Comparison of ENCODE assay signal across 9 cellular contexts in genomic region chr19:1266116-1266817, GRCh38. TPM values are rescaled to one million over a fixed set of nuclear protein-coding genes. Genes with fewer than 3 reads are reported as not detected.
A peak's percentile ranks its signal among the peaks of the same experiment; 100 is the strongest.
DNase-seq lines count a peak whose midpoint lies in the region; ATAC-seq and TF ChIP-seq lines count a peak whose summit lies in the region.
"Had no signal": no experiment of that assay in that cellular context is flagged by ENCODE, and none has a peak within 500 bp of the region (broad histone marks: within the 10 kb centered on the region; RNA-seq: fewer than 3 reads in every experiment).

No MANE protein-coding gene starts in this region.

- no peaks in the 10 kb centered on the region for H3K9me3 Mint-ChIP-seq in activated naive CD8-positive, alpha-beta T cell treated with anti-CD3 and anti-CD28 coated beads, Interleukin-2, amount 50 U/mL, for 24 hours

- H3K27ac Mint-ChIP-seq in activated naive CD8-positive, alpha-beta T cell treated with anti-CD3 and anti-CD28 coated beads, Interleukin-2, amount 50 U/mL, for 24 hours = peak overlapping the region; percentile 60

- no peaks in the 10 kb centered on the region for H3K27me3 ChIP-seq in heart left ventricle
- no peaks in the 10 kb centered on the region for H3K27me3 ChIP-seq in trophoblast cell (ENCODE audit: insufficient read depth, low read length)
- no peaks in the 10 kb centered on the region for H3K27me3 ChIP-seq in vagina

- H3K36me3 ChIP-seq in heart left ventricle (peaks cover 0 to 14% (median 10%) of the 10 kb centered on the region in 9 donors), trophoblast cell (ENCODE audit: control insufficient read depth in 1 of 2, insufficient read depth in 2 of 2, low read length in 2 of 2) (peaks cover 6% of the 10 kb centered on the region in 2 experiments), vagina (peaks cover 0 to 10% of the 10 kb centered on the region in 2 donors)

- no peaks in the 10 kb centered on the region for H3K9me3 ChIP-seq in heart left ventricle
- H3K9me3 ChIP-seq in trophoblast cell (ENCODE audit: insufficient read depth, low read depth, low read length) = no peaks in the 10 kb centered on the region
- H3K9me3 ChIP-seq in vagina = no peaks in the 10 kb centered on the region

- H3K27ac ChIP-seq in heart left ventricle = peak overlapping the region; percentile 43 to 96 (median 92)
- peak overlapping the region; percentile 81 for H3K27ac ChIP-seq in trophoblast cell (ENCODE audit: low read depth, low read length)
- peak overlapping the region; percentile 99 for H3K27ac ChIP-seq in vagina

- H3K4me2 ChIP-seq in trophoblast cell (ENCODE audit: low read length) = peak overlapping the region; percentile 84

- peaks cover 39% of the 10 kb centered on the region for H3K79me1 ChIP-seq in trophoblast cell (ENCODE audit: low read length)

- peak overlapping the region; percentile 92 for H2BK12ac ChIP-seq in trophoblast cell (ENCODE audit: low read length)

- H2BK5ac ChIP-seq in trophoblast cell (ENCODE audit: low read depth, low read length, poor library complexity) = peak overlapping the region; percentile 71

- DNase-seq in COR-L47 (lab: John Stamatoyannopoulos, UW) = peak; percentile 92
- peak; percentile 52 to 63 for DNase-seq in Kasumi-1 (lab: John Stamatoyannopoulos, UW)
- DNase-seq in SKM-1 treated with dmso at 0.1 percent for 144 hours (lab: John Stamatoyannopoulos, UW; ENCODE audit: unreplicated experiment) = peak; percentile 81
- DNase-seq in activated naive CD8-positive, alpha-beta T cell treated with anti-CD3 and anti-CD28 coated beads, Interleukin-2, amount 50 U/mL, for 24 hours = peak; percentile 91
- DNase-seq in heart left ventricle = peak; percentile 91 to 97 (median 91)
- DNase-seq in trophoblast cell = peak; percentile 74 to 93
- peak in 1 of 2 donors; percentile 92 for DNase-seq in vagina (ENCODE audit: extremely low spot score in 2 of 2)

- peak overlapping the region; percentile 46 for H3K4ac ChIP-seq in trophoblast cell (ENCODE audit: low read depth, low read length)

- H3K4me3 Mint-ChIP-seq in activated naive CD8-positive, alpha-beta T cell treated with anti-CD3 and anti-CD28 coated beads, Interleukin-2, amount 50 U/mL, for 24 hours = peak overlapping the region; percentile 54

- peaks cover 18% of the 10 kb centered on the region for H3K36me3 Mint-ChIP-seq in activated naive CD8-positive, alpha-beta T cell treated with anti-CD3 and anti-CD28 coated beads, Interleukin-2, amount 50 U/mL, for 24 hours (ENCODE audit: low read depth)

- peak overlapping the region; percentile 68 for H4K8ac ChIP-seq in trophoblast cell (ENCODE audit: low read depth, low read length)

- H3K18ac ChIP-seq in trophoblast cell (ENCODE audit: low read length) = peak overlapping the region; percentile 85

- H3K4me1 ChIP-seq in heart left ventricle (peaks cover 12 to 76% (median 69%) of the 10 kb centered on the region in 12 donors), trophoblast cell (ENCODE audit: control insufficient read depth in 1 of 2, insufficient read depth in 2 of 2, low read length in 2 of 2) (peaks cover 49 to 55% of the 10 kb centered on the region in 2 experiments), vagina (peaks cover 80% of the 10 kb centered on the region)

- peak overlapping the region; percentile 31 for H4K12ac ChIP-seq in trophoblast cell (ENCODE audit: low read depth, low read length)

- no peak overlapping the region for H3K9ac ChIP-seq in trophoblast cell (ENCODE audit: low read length)

- H3K4me3 ChIP-seq in heart left ventricle = peak overlapping the region; percentile 2 to 66 (median 56)
- peak overlapping the region; percentile 70 for H3K4me3 ChIP-seq in trophoblast cell (ENCODE audit: low read depth, low read length)
- peak overlapping the region; percentile 54 to 69 for H3K4me3 ChIP-seq in vagina

- intact Hi-C loops in heart left ventricle (cut with DNase I) = loop anchor here in 4 of 10 donors (1.0 to 2.0 kb wide), 3 partner anchors 17 to 22 kb away; no protein-coding TSS in a partner anchor
- intact Hi-C loops in vagina (cut with DNase I) = loop anchor here (1.0 kb wide), 1 partner anchor 22 kb away; no protein-coding TSS in a partner anchor

- H2AK5ac ChIP-seq in trophoblast cell (ENCODE audit: low read length) = peak overlapping the region; percentile 87

- H3K4me1 Mint-ChIP-seq in activated naive CD8-positive, alpha-beta T cell treated with anti-CD3 and anti-CD28 coated beads, Interleukin-2, amount 50 U/mL, for 24 hours = peaks cover 71% of the 10 kb centered on the region

- ATAC-seq in GM21515 (IDR thresholded peaks at IDR 0.05; ENCODE audit: unreplicated experiment) (peak; percentile 26), heart left ventricle (peak; percentile 4 to 56 (median 54))
- ATAC-seq in activated naive CD8-positive, alpha-beta T cell treated with anti-CD3 and anti-CD28 coated beads, Interleukin-2, amount 50 U/mL, for 24 hours = peak; percentile 27

- peak overlapping the region; percentile 37 for H2AFZ ChIP-seq in trophoblast cell (ENCODE audit: insufficient read depth, low read length, poor library complexity)

- peak overlapping the region; percentile 73 for H4K91ac ChIP-seq in trophoblast cell (ENCODE audit: low read depth, low read length)

- TF ChIP-seq POLR2A in heart left ventricle (IDR thresholded peaks at IDR 0.05) (no peak), vagina (IDR thresholded peaks at IDR 0.05) (peak in 1 of 2 donors; percentile 5)

- no peaks in the 10 kb centered on the region for H3K27me3 Mint-ChIP-seq in activated naive CD8-positive, alpha-beta T cell treated with anti-CD3 and anti-CD28 coated beads, Interleukin-2, amount 50 U/mL, for 24 hours

- WGBS in heart left ventricle, 4 donors = 3 to 11% (median 5%) methylated on average over 24 to 69 of the region's 69 CpGs
- no CpG with 5 or more reads among the region's 69 CpGs for WGBS in trophoblast cell (ENCODE audit: extremely low coverage, insufficient coverage, insufficient read length)

- TF ChIP-seq CTCF in heart left ventricle (IDR thresholded peaks at IDR 0.05) (no peak), vagina (IDR thresholded peaks at IDR 0.05) (no peak)

- H3K23ac ChIP-seq in trophoblast cell (ENCODE audit: low read length) = no peak overlapping the region

- peak overlapping the region; percentile 75 for H3K14ac ChIP-seq in trophoblast cell (ENCODE audit: low read length)

- H2BK120ac ChIP-seq in trophoblast cell (ENCODE audit: insufficient read depth, low read length, poor library complexity) = peak overlapping the region; percentile 28

- peaks cover 13% of the 10 kb centered on the region for H3K79me2 ChIP-seq in trophoblast cell (ENCODE audit: control insufficient read depth, insufficient read depth, low read length, poor library complexity)

RNA-seq across cellular contexts. Expression of gene CIRBP, which starts 2.9 kb away (rescaled TPM):
- 100 to 1,000 TPM; 149 to 425 (median 269) TPM for total RNA-seq in heart left ventricle
- 100 to 1,000 TPM; 217 to 282 TPM for polyA plus RNA-seq in heart left ventricle
- polyA plus RNA-seq in trophoblast cell (2013) = 116 and 120 TPM in 2 replicates
- total RNA-seq in vagina = 192 TPM

RNA-seq across cellular contexts. Expression of gene FAM174C, which starts 9.1 kb away (rescaled TPM):
- total RNA-seq in heart left ventricle (10 to 100 TPM; 11.6 to 46.7 (median 18.7) TPM), vagina (64.8 TPM)
- 10 to 100 TPM; 23.8 to 56.4 TPM for polyA plus RNA-seq in heart left ventricle
- 58.5 and 63.2 TPM in 2 replicates for polyA plus RNA-seq in trophoblast cell (2013)

RNA-seq across cellular contexts. Expression of gene MIDN, which starts 17.9 kb away (rescaled TPM):
- total RNA-seq in heart left ventricle (100 to 1,000 TPM in 1 of 9 donors, 10 to 100 TPM in 8; 25.8 to 115 (median 60.5) TPM), vagina (170 TPM)
- 10 to 100 TPM; 31.5 to 33.6 TPM for polyA plus RNA-seq in heart left ventricle
- polyA plus RNA-seq in trophoblast cell (2013) = 159 and 165 TPM in 2 replicates

RNA-seq across cellular contexts. Expression of gene EFNA2, which starts 19.4 kb away (rescaled TPM):
- total RNA-seq in heart left ventricle (not detected), vagina (not detected)
- not detected for polyA plus RNA-seq in heart left ventricle
- polyA plus RNA-seq in trophoblast cell (2013) = 7.2 and 7.3 TPM in 2 replicates
- polyA plus RNA-seq: adipose tissue had no signal

RNA-seq across cellular contexts. Expression of gene ATP5F1D, which starts 24.7 kb away (rescaled TPM):
- total RNA-seq in heart left ventricle = 100 to 1,000 TPM; 201 to 584 (median 450) TPM
- polyA plus RNA-seq in heart left ventricle = 1,000 to 10,000 TPM in 1 of 2 donors, 100 to 1,000 TPM in 1; 459 to 1,034 TPM
- 106 and 107 TPM in 2 replicates for polyA plus RNA-seq in trophoblast cell (2013)
- total RNA-seq in vagina = 154 TPM
